16 cellular contexts compared by ENCODE assay signal in the genomic region with DNA sequence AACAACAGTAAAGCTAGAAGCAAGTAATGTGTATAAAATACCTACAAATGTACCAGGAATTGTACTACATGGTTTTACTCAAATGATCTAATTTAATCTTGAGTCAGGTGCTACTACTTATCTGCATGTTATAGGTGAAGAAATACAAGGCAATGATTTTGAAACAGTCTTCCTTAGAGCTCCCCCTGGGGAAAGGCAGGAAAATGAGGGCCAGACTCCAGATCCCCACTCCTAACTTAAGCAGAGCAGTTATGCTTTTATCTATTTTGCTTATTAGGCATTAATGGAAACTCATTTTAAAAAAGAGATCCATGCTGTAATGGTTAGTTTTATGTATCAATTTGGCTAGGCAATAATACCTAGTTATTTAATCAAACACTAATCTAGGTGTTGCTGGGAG.
DNase-seq lines count a peak whose midpoint lies in the region; ATAC-seq, FAIRE-seq and TF ChIP-seq lines count a peak whose summit lies in the region.
"Had no signal": no experiment of that assay in that cellular context is flagged by ENCODE, and none has a peak within 500 bp of the region (broad histone marks: within the 10 kb centered on the region; RNA-seq: fewer than 3 reads in every experiment).

No MANE protein-coding gene starts in this region.

- no peak overlapping the region for H3K27ac Mint-ChIP-seq in GM23338
- H3K27ac Mint-ChIP-seq: activated naive CD8-positive, alpha-beta T cell; activated T-cell treated with anti-CD3 and anti-CD28 coated beads, Interleukin-2, amount 50 U/mL, for 72 hours had no signal

- H3K79me2 ChIP-seq in GM23338 (replicated peaks; ENCODE audit: insufficient read depth) (no peaks in the 10 kb centered on the region), keratinocyte (ENCODE audit: control insufficient read depth, insufficient read depth, low read length) (no peaks in the 10 kb centered on the region)

- H3K4me3 ChIP-seq in GM23338 (no peak overlapping the region), keratinocyte (ENCODE audit: control insufficient read depth in 2 of 3, extremely low read depth in 1 of 3, insufficient read depth in 2 of 3, low read depth in 1 of 3, low read length in 3 of 3) (no peak overlapping the region), gastrocnemius medialis (no peak overlapping the region)
- H3K4me3 ChIP-seq: gastroesophageal sphincter, testis had no signal

- H3K36me3 ChIP-seq in GM23338 (ENCODE audit: insufficient read depth) (no peaks in the 10 kb centered on the region), keratinocyte (ENCODE audit: control insufficient read depth in 2 of 2, extremely low read depth in 1 of 2, insufficient read depth in 2 of 2, low read length in 2 of 2) (no peaks in the 10 kb centered on the region), gastrocnemius medialis (no peaks in the 10 kb centered on the region)
- H3K36me3 ChIP-seq: gastroesophageal sphincter had no signal

- no peaks in the 10 kb centered on the region for H3K36me3 Mint-ChIP-seq in GM23338 (ENCODE audit: low read depth)
- H3K36me3 Mint-ChIP-seq: activated naive CD8-positive, alpha-beta T cell had no signal

- no peak for FAIRE-seq in keratinocyte (lab: Jason Lieb, UNC)

- no peaks in the 10 kb centered on the region for H3K9me2 ChIP-seq in GM23338 (ENCODE audit: insufficient read depth)

- H3K4me3 Mint-ChIP-seq in GM23338: no peak overlapping the region
- H3K4me3 Mint-ChIP-seq: activated naive CD8-positive, alpha-beta T cell; activated T-cell treated with anti-CD3 and anti-CD28 coated beads, Interleukin-2, amount 50 U/mL, for 72 hours had no signal

- no peaks in the 10 kb centered on the region for H3K9me1 ChIP-seq in keratinocyte (ENCODE audit: control insufficient read depth, extremely low read depth, insufficient read depth, low read length)

- H3K4me2 ChIP-seq in GM23338 (no peak overlapping the region), keratinocyte (ENCODE audit: control insufficient read depth, extremely low read depth, insufficient read depth, low read depth, low read length) (no peak overlapping the region)

- no peaks in the 10 kb centered on the region for H4K20me1 ChIP-seq in GM23338 (replicated peaks; ENCODE audit: insufficient read depth)
- H4K20me1 ChIP-seq in keratinocyte (ENCODE audit: control insufficient read depth, extremely low read depth, insufficient read depth, low read length): no peaks in the 10 kb centered on the region

- TF ChIP-seq POLR2A in gastrocnemius medialis (IDR thresholded peaks at IDR 0.05): no peak

- TF ChIP-seq CTCF in GM23338 (conservative IDR thresholded peaks at IDR 0.05; ENCODE audit: low read depth in 2 of 2) (peak; percentile 46 to 47), keratinocyte (optimal IDR thresholded peaks at IDR 0.05 in 1 of 3, IDR thresholded peaks at IDR 0.05 in 1 of 3, conservative IDR thresholded peaks at IDR 0.05 in 1 of 3; ENCODE audit: extremely low read depth in 1 of 3, insufficient read depth in 2 of 3, low read length in 3 of 3) (peak in 2 of 3 experiments; percentile 18 to 25), gastrocnemius medialis (IDR thresholded peaks at IDR 0.05 in 4 of 5, conservative IDR thresholded peaks at IDR 0.05 in 1 of 5) (no peak)

- H3K9me3 Mint-ChIP-seq in GM23338: no peaks in the 10 kb centered on the region
- H3K9me3 Mint-ChIP-seq: activated T-cell treated with anti-CD3 and anti-CD28 coated beads, Interleukin-2, amount 50 U/mL, for 72 hours had no signal

- H3K27me3 Mint-ChIP-seq in GM23338 (ENCODE audit: insufficient read depth, low read depth, poor library complexity): peaks cover 3% of the 10 kb centered on the region

- H3K27me3 ChIP-seq in GM23338 (ENCODE audit: insufficient read depth): no peaks in the 10 kb centered on the region
- peaks cover 5% of the 10 kb centered on the region for H3K27me3 ChIP-seq in keratinocyte (ENCODE audit: control insufficient read depth, extremely low read depth, insufficient read depth, low read length)
- H3K27me3 ChIP-seq in gastrocnemius medialis: no peaks in the 10 kb centered on the region
- H3K27me3 ChIP-seq: gastroesophageal sphincter, testis had no signal

- H3K4me1 Mint-ChIP-seq in GM23338: peaks cover 32% of the 10 kb centered on the region

- ATAC-seq in GM23338: peak; percentile 53
- ATAC-seq in gastrocnemius medialis: no peak
- ATAC-seq: activated T-cell treated with anti-CD3 and anti-CD28 coated beads, Interleukin-2, amount 50 U/mL, for 72 hours; gastroesophageal sphincter had no signal

- no peak overlapping the region for H2AFZ ChIP-seq in GM23338
- no peak overlapping the region for H2AFZ ChIP-seq in keratinocyte (ENCODE audit: control insufficient read depth, low read length)

- in situ Hi-C loops in ACHN (cut with HindIII; ENCODE audit: low pct_ligation_motif_present, low pct_unique_long_range_greater_than_20kb, low sequenced_read_pairs): no loop called here
- in situ Hi-C loops in gastrocnemius medialis (cut with MboI; ENCODE audit: low sequenced_read_pairs in 4 of 4): no loop called here

- H3K27ac ChIP-seq in GM23338 (ENCODE audit: low read depth) (no peak overlapping the region), keratinocyte (ENCODE audit: control insufficient read depth, insufficient read depth, low read length) (no peak overlapping the region), gastrocnemius medialis (no peak overlapping the region)
- H3K27ac ChIP-seq: gastroesophageal sphincter, testis had no signal

- no peak overlapping the region for H3K9ac ChIP-seq in keratinocyte (ENCODE audit: control insufficient read depth, extremely low read depth, insufficient read depth, low read length)

- intact Hi-C loops in gastrocnemius medialis (cut with DNase I; ENCODE audit: low total_unique reads): no loop called here

- DNase-seq in ACHN: peak; percentile 36
- no peak for DNase-seq in GM23338 (ENCODE audit: low spot score)
- peak; percentile 59 for DNase-seq in amniotic epithelial cell (ENCODE audit: low read depth)
- DNase-seq in keratinocyte (ENCODE audit: low read depth, low spot score): no peak
- DNase-seq in NCI-H187 treated with DMSO at 0.1 percent for 48 hours (lab: John Stamatoyannopoulos, UW): no peak
- DNase-seq in activated CD4-positive, alpha-beta T cell treated with anti-CD3 and anti-CD28 coated beads, Interleukin-2, amount 50 U/mL, for 1 hour: no peak
- DNase-seq in activated CD4-positive, CD25-positive, alpha-beta regulatory T cell treated with anti-CD3 and anti-CD28 coated beads, Interleukin-2, amount 50 U/mL, for 72 hours: no peak
- no peak for DNase-seq in gastrocnemius medialis
- DNase-seq: activated T-cell treated with anti-CD3 and anti-CD28 coated beads, Interleukin-2, amount 50 U/mL, for 72 hours; Kasumi-1; NCI-H1436; stimulated activated CD4-positive, alpha-beta T cell treated with anti-CD3 and anti-CD28 coated beads, Interleukin-12 subunit alpha, Interleukin-12 subunit beta, amount 100 ng/mL, for 4 hours; T-helper 9 cell; testis had no signal

- H3K4me1 ChIP-seq in GM23338 (ENCODE audit: insufficient read depth) (peaks cover 14% of the 10 kb centered on the region; the same call in 1 of the 2 replicates), keratinocyte (ENCODE audit: control insufficient read depth, extremely low read depth, insufficient read depth, low read length) (no peaks in the 10 kb centered on the region), gastrocnemius medialis (no peaks in the 10 kb centered on the region)
- H3K4me1 ChIP-seq: gastroesophageal sphincter had no signal

- H3K9me3 ChIP-seq in keratinocyte (ENCODE audit: control insufficient read depth, low read depth, low read length) (no peaks in the 10 kb centered on the region), gastrocnemius medialis (no peaks in the 10 kb centered on the region)
- H3K9me3 ChIP-seq: gastroesophageal sphincter, testis had no signal

- H3F3A ChIP-seq in GM23338 (replicated peaks; ENCODE audit: low read depth): no peaks in the 10 kb centered on the region

- dilution Hi-C loops in keratinocyte (cut with MboI; ENCODE audit: extremely low pct_ligation_motif_present, low sequenced_read_pairs): no loop called here

TF ChIP-seq in GM23338, 12 proteins besides CTCF, POLR2A, EP300 and RAD21 (continues in another document):
- no peak for TF ChIP-seq NANOG (IDR thresholded peaks at IDR 0.05; ENCODE audit: borderline replicate concordance)
- no peak for TF ChIP-seq CREB1 (CRISPR knock-in tag; IDR thresholded peaks at IDR 0.05; ENCODE audit: low read depth)
- TF ChIP-seq EZH2 (IDR thresholded peaks at IDR 0.05; ENCODE audit: low read depth, unreplicated experiment): no peak

Comparison
In these comparisons a context has a peak if more than half of its experiments do, and no peak if none do; other contexts are left out.
1. DNase-seq: peak in ACHN (single experiment) and amniotic epithelial cell (single experiment); none in GM23338 (single experiment), keratinocyte (single experiment), NCI-H187 treated with DMSO at 0.1 percent for 48 hours (single experiment), activated CD4-positive, alpha-beta T cell treated with anti-CD3 and anti-CD28 coated beads, Interleukin-2, amount 50 U/mL, for 1 hour (single experiment), activated CD4-positive, CD25-positive, alpha-beta regulatory T cell treated with anti-CD3 and anti-CD28 coated beads, Interleukin-2, amount 50 U/mL, for 72 hours (single experiment) and gastrocnemius medialis (0 of 2).
2. CTCF ChIP-seq: peak in GM23338 (2 of 2) and keratinocyte (2 of 3); none in gastrocnemius medialis (0 of 5).